Comparison of ENCODE assay signal across 19 cellular contexts in genomic region chr2:98832172-98832571, GRCh38.
DNase-seq lines count a peak whose midpoint lies in the region; ATAC-seq and TF ChIP-seq lines count a peak whose summit lies in the region.
"Had no signal": no experiment of that assay in that cellular context is flagged by ENCODE, and none has a peak within 500 bp of the region (broad histone marks: within the 10 kb centered on the region; RNA-seq: fewer than 3 reads in every experiment).

No MANE protein-coding gene starts in this region.

- no peak overlapping the region for H3K4me3 Mint-ChIP-seq in activated T-helper 17 cell treated with anti-CD3 and anti-CD28 coated beads, Interleukin-2, amount 50 U/mL, for 72 hours

- intact Hi-C loops in heart right ventricle (cut with DNase I): loop anchor here in 5 of 10 donors (2.0 to 10.0 kb wide), 3 partner anchors 73 to 417 kb away; partner anchors contain the start of gene MGAT4A (in 1 of the 5)
- intact Hi-C loops in left ventricle myocardium superior (cut with micrococcal nuclease): loop anchor here (10.0 kb wide), 1 partner anchor 107 kb away; no protein-coding TSS in a partner anchor
- intact Hi-C loops in lower lobe of right lung (cut with DNase I): no loop called here

- no peaks in the 10 kb centered on the region for H3K36me3 ChIP-seq in heart right ventricle
- H3K36me3 ChIP-seq in lower lobe of right lung: no peaks in the 10 kb centered on the region
- H3K36me3 ChIP-seq in subcutaneous abdominal adipose tissue (ENCODE audit: control insufficient read depth in 5 of 5, insufficient read depth in 5 of 5, low read length in 5 of 5): no peaks in the 10 kb centered on the region
- H3K36me3 ChIP-seq: BLaER1 treated with 17β-estradiol and CSF1 and Interleukin-3, amounts not matched to agents 10 nM and 100 nM; MG63; Peyer's patch had no signal

- no peaks in the 10 kb centered on the region for H3K36me3 Mint-ChIP-seq in activated T-helper 17 cell treated with anti-CD3 and anti-CD28 coated beads, Interleukin-2, amount 50 U/mL, for 72 hours (ENCODE audit: low read depth)

- TF ChIP-seq CTCF in heart right ventricle (IDR thresholded peaks at IDR 0.05) (no peak), lower lobe of right lung (IDR thresholded peaks at IDR 0.05) (no peak)

- no peaks in the 10 kb centered on the region for H3K9me3 ChIP-seq in heart right ventricle
- no peaks in the 10 kb centered on the region for H3K9me3 ChIP-seq in lower lobe of right lung
- no peaks in the 10 kb centered on the region for H3K9me3 ChIP-seq in subcutaneous abdominal adipose tissue (ENCODE audit: control insufficient read depth in 5 of 5, low read length in 5 of 5)
- H3K9me3 ChIP-seq: BLaER1 treated with 17β-estradiol and CSF1 and Interleukin-3, amounts not matched to agents 10 nM and 100 nM; Caco-2; MG63; Peyer's patch had no signal

- WGBS in heart right ventricle, 2 donors: 89 to 91% methylated on average over 7 of the region's 7 CpGs

- no peaks in the 10 kb centered on the region for H3K27me3 Mint-ChIP-seq in activated T-helper 17 cell treated with anti-CD3 and anti-CD28 coated beads, Interleukin-2, amount 50 U/mL, for 72 hours

- ATAC-seq in heart right ventricle (no peak), left ventricle myocardium superior (no peak), lower lobe of right lung (no peak)
- no peak for ATAC-seq in activated T-helper 17 cell treated with anti-CD3 and anti-CD28 coated beads, Interleukin-2, amount 50 U/mL, for 72 hours (replicated peaks)

- DNase-seq in heart right ventricle (no peak), left ventricle myocardium superior (no peak), lower lobe of right lung (no peak), midbrain (lab: John Stamatoyannopoulos, UW) (no peak), NCI-H2029 treated with DMSO at 0.1 percent for 48 hours (lab: John Stamatoyannopoulos, UW) (no peak), HUDEP-2 (lab: John Stamatoyannopoulos, UW; ENCODE audit: unreplicated experiment in 76 of 76) (no peak)
- DNase-seq: Caco-2, DMS153, Karpas-422, MG63, NCI-H1092 treated with DMSO at 0.1 percent for 48 hours, NCI-H1694, NCI-H226, NCI-H524 treated with DMSO at 0.1 percent for 48 hours, Peyer's patch, SHP77 had no signal

- peak overlapping the region in 7 of 10 donors; percentile 82 to 92 (median 84) for H3K27ac ChIP-seq in heart right ventricle
- H3K27ac ChIP-seq in lower lobe of right lung: peak overlapping the region; percentile 72
- peak overlapping the region; percentile 50 for H3K27ac ChIP-seq in subcutaneous abdominal adipose tissue (ENCODE audit: low read depth, low read length)
- H3K27ac ChIP-seq: BLaER1 treated with 17β-estradiol and CSF1 and Interleukin-3, amounts not matched to agents 10 nM and 100 nM had no signal

- peaks cover 49% of the 10 kb centered on the region for H3K4me1 Mint-ChIP-seq in activated T-helper 17 cell treated with anti-CD3 and anti-CD28 coated beads, Interleukin-2, amount 50 U/mL, for 72 hours

- peak overlapping the region; percentile 58 for H3K27ac Mint-ChIP-seq in activated T-helper 17 cell treated with anti-CD3 and anti-CD28 coated beads, Interleukin-2, amount 50 U/mL, for 72 hours

- H3K9me3 Mint-ChIP-seq in activated T-helper 17 cell treated with anti-CD3 and anti-CD28 coated beads, Interleukin-2, amount 50 U/mL, for 72 hours: no peaks in the 10 kb centered on the region

- no peaks in the 10 kb centered on the region for H3K27me3 ChIP-seq in heart right ventricle
- no peaks in the 10 kb centered on the region for H3K27me3 ChIP-seq in lower lobe of right lung (ENCODE audit: low read depth)
- peaks cover 0 to 4% (median 0%) of the 10 kb centered on the region in 5 donors for H3K27me3 ChIP-seq in subcutaneous abdominal adipose tissue (ENCODE audit: control insufficient read depth in 5 of 5, insufficient read depth in 4 of 5, low read length in 5 of 5)
- H3K27me3 ChIP-seq: BLaER1 treated with 17β-estradiol and CSF1 and Interleukin-3, amounts not matched to agents 10 nM and 100 nM; MG63; Peyer's patch had no signal

- no peak overlapping the region for H3K9ac ChIP-seq in subcutaneous abdominal adipose tissue (ENCODE audit: low read length in 5 of 5)
- H3K9ac ChIP-seq: BLaER1 treated with 17β-estradiol and CSF1 and Interleukin-3, amounts not matched to agents 10 nM and 100 nM had no signal

- H3K4me3 ChIP-seq in heart right ventricle: no peak overlapping the region
- H3K4me3 ChIP-seq in lower lobe of right lung: no peak overlapping the region
- no peak overlapping the region for H3K4me3 ChIP-seq in subcutaneous abdominal adipose tissue (ENCODE audit: low read depth in 1 of 5, low read length in 5 of 5)
- H3K4me3 ChIP-seq: BLaER1 treated with 17β-estradiol and CSF1 and Interleukin-3, amounts not matched to agents 10 nM and 100 nM; MG63; Peyer's patch had no signal

- H3K4me1 ChIP-seq in heart right ventricle (peaks cover 0 to 39% (median 21%) of the 10 kb centered on the region in 9 donors), lower lobe of right lung (peaks cover 37% of the 10 kb centered on the region), subcutaneous abdominal adipose tissue (ENCODE audit: control insufficient read depth in 5 of 5, insufficient read depth in 5 of 5, low read length in 5 of 5) (peaks cover 0 to 50% (median 6%) of the 10 kb centered on the region in 5 donors)
- H3K4me1 ChIP-seq: Peyer's patch had no signal
